9 cellular contexts compared by ENCODE assay signal in genomic region chr6:130132286-130132701, GRCh38.
DNase-seq lines count a peak whose midpoint lies in the region; ATAC-seq lines count a peak whose summit lies in the region.
"Had no signal": no experiment of that assay in that cellular context is flagged by ENCODE, and none has a peak within 500 bp of the region (broad histone marks: within the 10 kb centered on the region; RNA-seq: fewer than 3 reads in every experiment).

No MANE protein-coding gene starts in this region.

- peak; percentile 78 for ATAC-seq in GM18502 (IDR thresholded peaks at IDR 0.05; ENCODE audit: poor library complexity, unreplicated experiment)
- peak; percentile 71 for ATAC-seq in GM21825 (IDR thresholded peaks at IDR 0.05; ENCODE audit: unreplicated experiment)
- peak; percentile 88 for ATAC-seq in T-helper 17 cell
- no peak for ATAC-seq in HG03457 (IDR thresholded peaks at IDR 0.05; ENCODE audit: unreplicated experiment)

- H3K27ac Mint-ChIP-seq in T-helper 17 cell: peak overlapping the region; percentile 95

- H3K9me3 ChIP-seq in T-helper 17 cell (ENCODE audit: control insufficient read depth, low read length, poor library complexity, severe bottlenecking): peaks cover 4% of the 10 kb centered on the region
- H3K9me3 ChIP-seq in mucosa of rectum (ENCODE audit: control insufficient read depth in 2 of 2, low read length in 2 of 2): no peaks in the 10 kb centered on the region

- H3K4me1 ChIP-seq in mucosa of rectum (ENCODE audit: control insufficient read depth in 2 of 2, insufficient read depth in 2 of 2, low read length in 2 of 2): peaks cover 5% of the 10 kb centered on the region in 2 donors

- peak overlapping the region in 1 of 2 donors; percentile 48 for H3K4me3 ChIP-seq in mucosa of rectum (ENCODE audit: low read length in 2 of 2)

- H3K36me3 ChIP-seq in mucosa of rectum (ENCODE audit: control insufficient read depth in 2 of 2, insufficient read depth in 2 of 2, low read length in 2 of 2): peaks cover 0 to 5% of the 10 kb centered on the region in 2 donors

- peak overlapping the region in 1 of 2 donors; percentile 45 for H3K9ac ChIP-seq in mucosa of rectum (ENCODE audit: low read depth in 1 of 2, low read length in 2 of 2)

- no peaks in the 10 kb centered on the region for H3K27me3 ChIP-seq in mucosa of rectum (ENCODE audit: control insufficient read depth in 2 of 2, insufficient read depth in 2 of 2, low read length in 2 of 2)

- peak in 1 of 3 donors; percentile 7 for DNase-seq in T-helper 17 cell
- DNase-seq in AG08395 (ENCODE audit: low spot score): no peak
- no peak for DNase-seq in dermis blood vessel endothelial cell
- no peak for DNase-seq in HUDEP-2 (lab: John Stamatoyannopoulos, UW; ENCODE audit: unreplicated experiment in 76 of 76)
- DNase-seq: NCI-H187 treated with DMSO at 0.1 percent for 48 hours had no signal

- peaks cover 7% of the 10 kb centered on the region for H3K36me3 Mint-ChIP-seq in T-helper 17 cell (ENCODE audit: low read depth)

- H3K4me3 Mint-ChIP-seq in T-helper 17 cell: peak overlapping the region; percentile 83

- H3K27me3 Mint-ChIP-seq in T-helper 17 cell: no peaks in the 10 kb centered on the region

- H3K4me1 Mint-ChIP-seq in T-helper 17 cell: peaks cover 61% of the 10 kb centered on the region

- peak overlapping the region; percentile 74 to 76 for H3K27ac ChIP-seq in mucosa of rectum (ENCODE audit: low read depth in 2 of 2, low read length in 2 of 2)
